Comparison of ENCODE assay signal across 12 cellular contexts in the genomic region with DNA sequence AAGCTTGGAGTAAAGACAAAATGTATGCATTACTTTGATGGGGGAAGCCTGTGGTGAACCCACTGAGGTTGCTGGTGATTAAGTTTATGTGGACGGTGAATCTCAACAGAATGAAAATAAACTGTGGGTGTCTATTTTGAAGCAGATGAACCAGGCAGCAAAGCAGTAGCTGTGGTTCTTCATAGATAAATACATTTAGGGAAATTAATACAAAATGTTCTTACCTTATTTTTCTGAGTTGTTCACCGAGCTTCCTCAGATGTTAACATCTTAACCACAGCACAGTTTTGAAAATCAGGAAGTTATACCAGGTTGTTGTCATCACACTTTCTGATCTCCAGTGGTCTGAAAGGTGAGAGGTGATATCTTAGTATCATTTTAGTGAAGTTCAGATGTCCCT. TPM values are rescaled to one million over a fixed set of nuclear protein-coding genes. Genes with fewer than 3 reads are reported as not detected.
DNase-seq lines count a peak whose midpoint lies in the region; ATAC-seq and TF ChIP-seq lines count a peak whose summit lies in the region.
"Had no signal": no experiment of that assay in that cellular context is flagged by ENCODE, and none has a peak within 500 bp of the region (broad histone marks: within the 10 kb centered on the region; RNA-seq: fewer than 3 reads in every experiment).

No MANE protein-coding gene starts in this region.

- DNase-seq in right atrium auricular region (ENCODE audit: low spot score) (no peak), cardiac septum (ENCODE audit: low spot score) (no peak), NOMO-1 (lab: John Stamatoyannopoulos, UW; ENCODE audit: unreplicated experiment in 2 of 2) (peak; percentile 46 to 67), colonic mucosa (no peak), uterus (no peak), GM23338 (ENCODE audit: low spot score) (no peak)
- DNase-seq: adrenal gland, foreskin melanocyte, SHP77 treated with DMSO at 0.1 percent for 48 hours had no signal

- H3K4me1 ChIP-seq in right atrium auricular region (peaks cover 0 to 70% of the 10 kb centered on the region in 2 donors), colonic mucosa (peaks cover 3% of the 10 kb centered on the region), uterus (peaks cover 0 to 30% of the 10 kb centered on the region in 2 donors), GM23338 (ENCODE audit: insufficient read depth) (peaks cover 48% of the 10 kb centered on the region)

- no peak overlapping the region for H3K9ac ChIP-seq in colonic mucosa (ENCODE audit: low read depth in 2 of 2, low read length in 2 of 2)

- no peaks in the 10 kb centered on the region for H3F3A ChIP-seq in GM23338 (replicated peaks; ENCODE audit: low read depth)

- no peaks in the 10 kb centered on the region for H3K9me3 Mint-ChIP-seq in GM23338
- H3K9me3 Mint-ChIP-seq: neural crest cell had no signal

- intact Hi-C loops in cardiac septum (cut with DNase I): no loop called here
- intact Hi-C loops in colonic mucosa (cut with DNase I): no loop called here
- intact Hi-C loops in uterus (cut with DNase I; ENCODE audit: low total_unique reads): no loop called here

- H3K4me3 ChIP-seq in right atrium auricular region (no peak overlapping the region), colonic mucosa (no peak overlapping the region), uterus (no peak overlapping the region), GM23338 (no peak overlapping the region)
- H3K4me3 ChIP-seq: adrenal gland had no signal

- H4K20me1 ChIP-seq in GM23338 (replicated peaks; ENCODE audit: insufficient read depth): peaks cover 30% of the 10 kb centered on the region

- H3K36me3 ChIP-seq in right atrium auricular region (no peaks in the 10 kb centered on the region), colonic mucosa (no peaks in the 10 kb centered on the region), uterus (no peaks in the 10 kb centered on the region), GM23338 (ENCODE audit: insufficient read depth) (no peaks in the 10 kb centered on the region)
- H3K36me3 ChIP-seq: adrenal gland had no signal

- H3K9me2 ChIP-seq in GM23338 (ENCODE audit: insufficient read depth): peaks cover 8% of the 10 kb centered on the region; the same call in 1 of the 2 replicates

- ATAC-seq in HG03139 (IDR thresholded peaks at IDR 0.05; ENCODE audit: unreplicated experiment) (no peak), GM18873 (IDR thresholded peaks at IDR 0.05; ENCODE audit: low FRiP score, unreplicated experiment) (no peak), GM23338 (no peak)

- no peak overlapping the region for H3K4me3 Mint-ChIP-seq in GM23338
- H3K4me3 Mint-ChIP-seq: neural crest cell had no signal

- peaks cover 63% of the 10 kb centered on the region for H3K4me1 Mint-ChIP-seq in GM23338

- peaks cover 4% of the 10 kb centered on the region; the same call in 1 of the 3 replicates for H3K36me3 Mint-ChIP-seq in GM23338 (ENCODE audit: low read depth)

- H3K27ac ChIP-seq in right atrium auricular region (peak overlapping the region; percentile 0 to 50), colonic mucosa (peak overlapping the region; percentile 23), uterus (peak overlapping the region; percentile 65 to 82), GM23338 (ENCODE audit: low read depth) (no peak overlapping the region)

- H3K27ac Mint-ChIP-seq in GM23338: no peak overlapping the region

- peaks cover 100% of the 10 kb centered on the region for H3K79me2 ChIP-seq in GM23338 (replicated peaks; ENCODE audit: insufficient read depth)

- H3K27me3 ChIP-seq in right atrium auricular region (no peaks in the 10 kb centered on the region), colonic mucosa (no peaks in the 10 kb centered on the region), uterus (no peaks in the 10 kb centered on the region), GM23338 (ENCODE audit: insufficient read depth) (no peaks in the 10 kb centered on the region)
- H3K27me3 ChIP-seq: adrenal gland had no signal

- H3K4me2 ChIP-seq in GM23338: no peak overlapping the region

- H2AFZ ChIP-seq in GM23338: no peak overlapping the region

- TF ChIP-seq POLR2A in uterus (IDR thresholded peaks at IDR 0.05): no peak

- H3K27me3 Mint-ChIP-seq in GM23338 (ENCODE audit: insufficient read depth, low read depth, poor library complexity): peaks cover 8% of the 10 kb centered on the region

- H3K9me3 ChIP-seq in right atrium auricular region: no peaks in the 10 kb centered on the region
- H3K9me3 ChIP-seq in colonic mucosa: no peaks in the 10 kb centered on the region
- no peaks in the 10 kb centered on the region for H3K9me3 ChIP-seq in uterus
- H3K9me3 ChIP-seq: adrenal gland had no signal

- TF ChIP-seq CTCF in right atrium auricular region (IDR thresholded peaks at IDR 0.05) (no peak), colonic mucosa (IDR thresholded peaks at IDR 0.05) (no peak), uterus (IDR thresholded peaks at IDR 0.05) (no peak), GM23338 (conservative IDR thresholded peaks at IDR 0.05; ENCODE audit: low read depth in 2 of 2) (no peak)

TF ChIP-seq in GM23338, 12 proteins besides CTCF, POLR2A, EP300 and RAD21 (continues in another document):
- TF ChIP-seq ZNF114 (CRISPR knock-in tag; IDR thresholded peaks at IDR 0.05): no peak
- no peak for TF ChIP-seq JUNB (IDR thresholded peaks at IDR 0.05; ENCODE audit: unreplicated experiment)
- TF ChIP-seq POLR2AphosphoS5 (IDR thresholded peaks at IDR 0.05; ENCODE audit: low read depth): no peak
- TF ChIP-seq CREB1 (CRISPR knock-in tag; IDR thresholded peaks at IDR 0.05; ENCODE audit: low read depth): no peak
- no peak for TF ChIP-seq ZNF331 (CRISPR knock-in tag; IDR thresholded peaks at IDR 0.05; ENCODE audit: low read depth)
- TF ChIP-seq EZH2phosphoT487 (IDR thresholded peaks at IDR 0.05; ENCODE audit: unreplicated experiment): no peak
- TF ChIP-seq STAT1 (IDR thresholded peaks at IDR 0.05; ENCODE audit: unreplicated experiment): no peak
- no peak for TF ChIP-seq NANOG (IDR thresholded peaks at IDR 0.05; ENCODE audit: borderline replicate concordance)
- TF ChIP-seq, protein P1, sequence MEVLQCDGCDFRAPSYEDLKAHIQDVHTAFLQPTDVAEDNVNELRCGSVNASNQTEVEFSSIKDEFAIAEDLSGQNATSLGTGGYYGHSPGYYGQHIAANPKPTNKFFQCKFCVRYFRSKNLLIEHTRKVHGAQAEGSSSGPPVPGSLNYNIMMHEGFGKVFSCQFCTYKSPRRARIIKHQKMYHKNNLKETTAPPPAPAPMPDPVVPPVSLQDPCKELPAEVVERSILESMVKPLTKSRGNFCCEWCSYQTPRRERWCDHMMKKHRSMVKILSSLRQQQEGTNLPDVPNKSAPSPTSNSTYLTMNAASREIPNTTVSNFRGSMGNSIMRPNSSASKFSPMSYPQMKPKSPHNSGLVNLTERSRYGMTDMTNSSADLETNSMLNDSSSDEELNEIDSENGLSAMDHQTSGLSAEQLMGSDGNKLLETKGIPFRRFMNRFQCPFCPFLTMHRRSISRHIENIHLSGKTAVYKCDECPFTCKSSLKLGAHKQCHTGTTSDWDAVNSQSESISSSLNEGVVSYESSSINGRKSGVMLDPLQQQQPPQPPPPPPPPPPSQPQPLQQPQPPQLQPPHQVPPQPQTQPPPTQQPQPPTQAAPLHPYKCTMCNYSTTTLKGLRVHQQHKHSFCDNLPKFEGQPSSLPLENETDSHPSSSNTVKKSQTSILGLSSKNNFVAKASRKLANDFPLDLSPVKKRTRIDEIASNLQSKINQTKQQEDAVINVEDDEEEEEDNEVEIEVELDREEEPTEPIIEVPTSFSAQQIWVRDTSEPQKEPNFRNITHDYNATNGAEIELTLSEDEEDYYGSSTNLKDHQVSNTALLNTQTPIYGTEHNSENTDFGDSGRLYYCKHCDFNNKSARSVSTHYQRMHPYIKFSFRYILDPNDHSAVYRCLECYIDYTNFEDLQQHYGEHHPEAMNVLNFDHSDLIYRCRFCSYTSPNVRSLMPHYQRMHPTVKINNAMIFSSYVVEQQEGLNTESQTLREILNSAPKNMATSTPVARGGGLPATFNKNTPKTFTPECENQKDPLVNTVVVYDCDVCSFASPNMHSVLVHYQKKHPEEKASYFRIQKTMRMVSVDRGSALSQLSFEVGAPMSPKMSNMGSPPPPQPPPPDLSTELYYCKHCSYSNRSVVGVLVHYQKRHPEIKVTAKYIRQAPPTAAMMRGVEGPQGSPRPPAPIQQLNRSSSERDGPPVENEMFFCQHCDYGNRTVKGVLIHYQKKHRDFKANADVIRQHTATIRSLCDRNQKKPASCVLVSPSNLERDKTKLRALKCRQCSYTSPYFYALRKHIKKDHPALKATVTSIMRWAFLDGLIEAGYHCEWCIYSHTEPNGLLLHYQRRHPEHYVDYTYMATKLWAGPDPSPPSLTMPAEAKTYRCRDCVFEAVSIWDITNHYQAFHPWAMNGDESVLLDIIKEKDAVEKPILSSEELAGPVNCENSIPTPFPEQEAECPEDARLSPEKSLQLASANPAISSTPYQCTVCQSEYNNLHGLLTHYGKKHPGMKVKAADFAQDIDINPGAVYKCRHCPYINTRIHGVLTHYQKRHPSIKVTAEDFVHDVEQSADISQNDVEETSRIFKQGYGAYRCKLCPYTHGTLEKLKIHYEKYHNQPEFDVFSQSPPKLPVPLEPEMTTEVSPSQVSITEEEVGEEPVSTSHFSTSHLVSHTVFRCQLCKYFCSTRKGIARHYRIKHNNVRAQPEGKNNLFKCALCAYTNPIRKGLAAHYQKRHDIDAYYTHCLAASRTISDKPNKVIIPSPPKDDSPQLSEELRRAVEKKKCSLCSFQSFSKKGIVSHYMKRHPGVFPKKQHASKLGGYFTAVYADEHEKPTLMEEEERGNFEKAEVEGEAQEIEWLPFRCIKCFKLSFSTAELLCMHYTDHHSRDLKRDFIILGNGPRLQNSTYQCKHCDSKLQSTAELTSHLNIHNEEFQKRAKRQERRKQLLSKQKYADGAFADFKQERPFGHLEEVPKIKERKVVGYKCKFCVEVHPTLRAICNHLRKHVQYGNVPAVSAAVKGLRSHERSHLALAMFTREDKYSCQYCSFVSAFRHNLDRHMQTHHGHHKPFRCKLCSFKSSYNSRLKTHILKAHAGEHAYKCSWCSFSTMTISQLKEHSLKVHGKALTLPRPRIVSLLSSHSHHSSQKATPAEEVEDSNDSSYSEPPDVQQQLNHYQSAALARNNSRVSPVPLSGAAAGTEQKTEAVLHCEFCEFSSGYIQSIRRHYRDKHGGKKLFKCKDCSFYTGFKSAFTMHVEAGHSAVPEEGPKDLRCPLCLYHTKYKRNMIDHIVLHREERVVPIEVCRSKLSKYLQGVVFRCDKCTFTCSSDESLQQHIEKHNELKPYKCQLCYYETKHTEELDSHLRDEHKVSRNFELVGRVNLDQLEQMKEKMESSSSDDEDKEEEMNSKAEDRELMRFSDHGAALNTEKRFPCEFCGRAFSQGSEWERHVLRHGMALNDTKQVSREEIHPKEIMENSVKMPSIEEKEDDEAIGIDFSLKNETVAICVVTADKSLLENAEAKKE (CRISPR knock-in tag; IDR thresholded peaks at IDR 0.05): no peak

RNA-seq across cellular contexts. Expression of a gene that starts 53.9 kb away (rescaled TPM):
- total RNA-seq in right atrium auricular region: 10 to 100 TPM; 31.7 to 39.3 TPM
- total RNA-seq in cardiac septum: 33.2 TPM
- 10 to 100 TPM; 51.3 to 67.5 TPM for total RNA-seq in colonic mucosa
- 10 to 100 TPM; 14.7 to 47.5 (median 29.3) TPM for total RNA-seq in uterus
- total RNA-seq in GM23338 (2014; rRNA removed; shearing (Covaris generic)): 59.9 and 62.4 TPM in 2 replicates
- 26.9 and 28.4 TPM in 2 replicates for polyA plus RNA-seq in GM23338 (2016; fragmentation: Nextera tagmentation; extraction: Ambion mirVana)

Comparison
In these comparisons a context has a peak if more than half of its experiments do, and no peak if none do; other contexts are left out.
1. DNase-seq: peak in NOMO-1 (2 of 2); none in right atrium auricular region (single experiment), cardiac septum (single experiment), colonic mucosa (single experiment), uterus (0 of 2) and GM23338 (single experiment).